In the genomic region with DNA sequence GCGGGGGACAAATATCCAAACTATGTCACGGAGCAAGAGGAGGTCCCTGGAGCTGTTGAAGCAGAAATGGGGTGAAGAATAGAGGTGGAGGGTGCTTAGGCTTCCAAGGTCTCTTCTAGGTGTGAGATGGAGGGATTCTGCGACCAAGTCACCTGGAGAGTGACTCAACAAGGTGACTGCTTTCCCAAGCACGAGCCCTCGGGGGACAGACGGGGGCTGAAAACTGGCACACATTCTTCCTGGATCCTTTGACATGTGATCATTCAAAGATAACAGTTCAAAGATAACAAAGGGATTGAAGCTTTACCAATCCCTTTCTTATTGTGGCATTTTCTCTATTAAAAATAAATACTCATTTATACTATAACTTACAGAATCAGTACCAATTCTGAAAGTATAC, we compare ENCODE assay signal across 10 cellular contexts. TPM values are rescaled to one million over a fixed set of nuclear protein-coding genes. Genes with fewer than 3 reads are reported as not detected.
"Had no signal": no experiment of that assay in that cellular context is flagged by ENCODE, and none has a peak within 500 bp of the region (broad histone marks: within the 10 kb centered on the region; RNA-seq: fewer than 3 reads in every experiment).

No MANE protein-coding gene starts in this region.

- H3K27ac Mint-ChIP-seq: HFFc6 had no signal

- H3K4me3 Mint-ChIP-seq: HFFc6 had no signal

- H3K27ac ChIP-seq: GM23248, HL-60 had no signal

- DNase-seq: GM23248, GOT3, H7, HFFc6 had no signal

- H3K4me1 ChIP-seq: HAP-1 had no signal

- H3K4me3 ChIP-seq: GM23248, HAP-1 had no signal

- H3K36me3 ChIP-seq: HAP-1 had no signal

RNA-seq across cellular contexts. Expression of gene TEX101, which starts 2.2 kb away (rescaled TPM):
- total RNA-seq: GM23248, H4, H7, HepG2, HFFc6, HT1080 had no signal
- polyA plus RNA-seq: GM23248, HepG2, IgD-negative memory B cell had no signal

RNA-seq across cellular contexts. Expression of gene LYPD3, which starts 53.0 kb away (rescaled TPM):
- total RNA-seq: GM23248, H7, HT1080 had no signal

RNA-seq across cellular contexts. Expression of gene CD177, which starts 59.0 kb away (rescaled TPM):
- total RNA-seq: HepG2, HT1080 had no signal
- polyA plus RNA-seq: HepG2, IgD-negative memory B cell had no signal
